In genomic region chr6:12977206-12977605, GRCh38 we compare ENCODE assay signal across 28 cellular contexts.
"Had no signal": no experiment of that assay in that cellular context is flagged by ENCODE, and none has a peak within 500 bp of the region (broad histone marks: within the 10 kb centered on the region; RNA-seq: fewer than 3 reads in every experiment).

No MANE protein-coding gene starts in this region.

- H3K27me3 ChIP-seq: neutrophil, pancreas, right lobe of liver, sigmoid colon, suprapubic skin, testis, tibial artery, transverse colon, upper lobe of right lung, uterus had no signal

- H3K27ac Mint-ChIP-seq: naive thymus-derived CD4-positive, alpha-beta T cell; natural killer cell; stimulated activated effector memory CD8-positive, alpha-beta T cell treated with anti-CD3 and anti-CD28 coated beads, Interleukin-12 subunit alpha, Interleukin-12 subunit beta, amount 100 ng/mL, for 72 hours; stimulated activated naive B cell treated with anti-CD40 and anti-IgM and Interleukin-4, amounts not matched to agents 10 μg/mL and 1 μg/mL and 100 μg/mL, for 72 hours; stimulated activated naive CD8-positive, alpha-beta T cell treated with anti-CD3 and anti-CD28 coated beads, Interleukin-15, amount 100 ng/mL, for 72 hours; type B pancreatic cell had no signal

- H3K4me3 ChIP-seq: pancreas, prostate gland, right lobe of liver, sigmoid colon, suprapubic skin, testis, tibial artery, transverse colon, upper lobe of right lung, uterus had no signal

- ATAC-seq: naive thymus-derived CD4-positive, alpha-beta T cell; natural killer cell; pancreas; right cardiac atrium; right lobe of liver; stimulated activated effector memory CD8-positive, alpha-beta T cell treated with anti-CD3 and anti-CD28 coated beads, Interleukin-12 subunit alpha, Interleukin-12 subunit beta, amount 100 ng/mL, for 72 hours; stimulated activated naive B cell treated with anti-CD40 and anti-IgM and Interleukin-4, amounts not matched to agents 10 μg/mL and 1 μg/mL and 100 μg/mL, for 72 hours; stimulated activated naive CD8-positive, alpha-beta T cell treated with anti-CD3 and anti-CD28 coated beads, Interleukin-15, amount 100 ng/mL, for 72 hours; upper lobe of right lung had no signal

- H3K36me3 ChIP-seq: neutrophil, pancreas, prostate gland, right lobe of liver, sigmoid colon, suprapubic skin, tibial artery, transverse colon, upper lobe of right lung, uterus had no signal

- H3K9me3 Mint-ChIP-seq: natural killer cell; stimulated activated effector memory CD8-positive, alpha-beta T cell treated with anti-CD3 and anti-CD28 coated beads, Interleukin-12 subunit alpha, Interleukin-12 subunit beta, amount 100 ng/mL, for 72 hours; stimulated activated naive CD8-positive, alpha-beta T cell treated with anti-CD3 and anti-CD28 coated beads, Interleukin-15, amount 100 ng/mL, for 72 hours had no signal

- FAIRE-seq: pancreas, small intestine had no signal

- H3K36me3 Mint-ChIP-seq: natural killer cell; stimulated activated effector memory CD8-positive, alpha-beta T cell treated with anti-CD3 and anti-CD28 coated beads, Interleukin-12 subunit alpha, Interleukin-12 subunit beta, amount 100 ng/mL, for 72 hours; type B pancreatic cell had no signal

- H3K4me3 Mint-ChIP-seq: naive thymus-derived CD4-positive, alpha-beta T cell; natural killer cell; nephron; stimulated activated effector memory CD8-positive, alpha-beta T cell treated with anti-CD3 and anti-CD28 coated beads, Interleukin-12 subunit alpha, Interleukin-12 subunit beta, amount 100 ng/mL, for 72 hours; stimulated activated naive B cell treated with anti-CD40 and anti-IgM and Interleukin-4, amounts not matched to agents 10 μg/mL and 1 μg/mL and 100 μg/mL, for 72 hours; stimulated activated naive CD8-positive, alpha-beta T cell treated with anti-CD3 and anti-CD28 coated beads, Interleukin-15, amount 100 ng/mL, for 72 hours; type B pancreatic cell had no signal

- DNase-seq: naive thymus-derived CD4-positive, alpha-beta T cell; natural killer cell; nucleus accumbens; pancreas; retina; right cardiac atrium; right lobe of liver; sigmoid colon; small intestine; stimulated activated CD4-positive, alpha-beta T cell treated with anti-CD3 and anti-CD28 coated beads, Interleukin-15, amount 100 ng/mL, for 24 hours; stimulated activated CD4-positive, alpha-beta T cell treated with anti-CD3 and anti-CD28 coated beads, Interleukin-2, amount 100 ng/mL, for 24 hours; stimulated activated CD4-positive, alpha-beta T cell treated with anti-CD3 and anti-CD28 coated beads, Interleukin-2, amount 100 ng/mL, for 48 hours; stimulated activated CD4-positive, alpha-beta T cell treated with anti-CD3 and anti-CD28 coated beads, Interleukin-4, amount 100 ng/mL, for 24 hours; stimulated activated naive B cell treated with anti-CD40 and anti-IgM and Interleukin-4, amounts not matched to agents 10 μg/mL and 1 μg/mL and 100 μg/mL, for 72 hours; stimulated activated naive CD4-positive, alpha-beta T cell treated with Interleukin-2 at 50 U/mL for 16 hours; stimulated activated naive CD8-positive, alpha-beta T cell treated with anti-CD3 and anti-CD28 coated beads, Interleukin-15, amount 100 ng/mL, for 72 hours; substantia nigra; testis; tibial artery; transverse colon; upper lobe of right lung; uterus had no signal

- H3K4me1 Mint-ChIP-seq: naive thymus-derived CD4-positive, alpha-beta T cell; natural killer cell; stimulated activated effector memory CD8-positive, alpha-beta T cell treated with anti-CD3 and anti-CD28 coated beads, Interleukin-12 subunit alpha, Interleukin-12 subunit beta, amount 100 ng/mL, for 72 hours; stimulated activated naive B cell treated with anti-CD40 and anti-IgM and Interleukin-4, amounts not matched to agents 10 μg/mL and 1 μg/mL and 100 μg/mL, for 72 hours; stimulated activated naive CD8-positive, alpha-beta T cell treated with anti-CD3 and anti-CD28 coated beads, Interleukin-15, amount 100 ng/mL, for 72 hours had no signal

- H3K4me1 ChIP-seq: prostate gland, right lobe of liver, sigmoid colon, suprapubic skin, testis, transverse colon, upper lobe of right lung, uterus had no signal

- H3K9me3 ChIP-seq: neutrophil, pancreas, prostate gland, right lobe of liver, sigmoid colon, suprapubic skin, testis, tibial artery, transverse colon, upper lobe of right lung, uterus had no signal

- H3K27ac ChIP-seq: neutrophil, pancreas, prostate gland, right lobe of liver, sigmoid colon, suprapubic skin, testis, tibial artery, transverse colon, upper lobe of right lung, uterus had no signal

- H3K27me3 Mint-ChIP-seq: type B pancreatic cell had no signal
